9 cellular contexts compared by ENCODE assay signal in genomic region chr6:5083813-5084191, GRCh38. TPM values are rescaled to one million over a fixed set of nuclear protein-coding genes. Genes with fewer than 3 reads are reported as not detected.
A peak's percentile ranks its signal among the peaks of the same experiment; 100 is the strongest.
DNase-seq lines count a peak whose midpoint lies in the region; ATAC-seq and TF ChIP-seq lines count a peak whose summit lies in the region.
"Had no signal": no experiment of that assay in that cellular context is flagged by ENCODE, and none has a peak within 500 bp of the region (broad histone marks: within the 10 kb centered on the region; RNA-seq: fewer than 3 reads in every experiment).

No MANE protein-coding gene starts in this region.

- H3K4me3 ChIP-seq in neural progenitor cell (peak overlapping the region; percentile 57), left lung (no peak overlapping the region)

- H3K36me3 ChIP-seq in neural progenitor cell (no peaks in the 10 kb centered on the region), left lung (no peaks in the 10 kb centered on the region)

- no peak for ATAC-seq in stimulated activated naive CD8-positive, alpha-beta T cell treated with anti-CD3 and anti-CD28 coated beads, Interleukin-15, Interleukin-2, amounts not matched to agents 100 U/mL and 50 U/mL, for 24 hours
- ATAC-seq in GM19467 (IDR thresholded peaks at IDR 0.05; ENCODE audit: unreplicated experiment) (no peak), left lung (no peak)

- no peaks in the 10 kb centered on the region for H3K36me3 Mint-ChIP-seq in stimulated activated naive CD8-positive, alpha-beta T cell treated with anti-CD3 and anti-CD28 coated beads, Interleukin-15, Interleukin-2, amounts not matched to agents 100 ng/mL and 50 ng/mL, for 24 hours (ENCODE audit: low read depth)
- no peaks in the 10 kb centered on the region for H3K36me3 Mint-ChIP-seq in dendritic cell treated with granulocyte-macrophage colony-stimulating factor and Interleukin-4, amounts not matched to agents 40 ng/mL and 50 ng/mL, for 4 days (ENCODE audit: low read depth)
- no peaks in the 10 kb centered on the region for H3K36me3 Mint-ChIP-seq in neural progenitor cell

- H3K27me3 Mint-ChIP-seq in stimulated activated naive CD8-positive, alpha-beta T cell treated with anti-CD3 and anti-CD28 coated beads, Interleukin-15, Interleukin-2, amounts not matched to agents 100 ng/mL and 50 ng/mL, for 24 hours = peaks cover 45% of the 10 kb centered on the region
- peaks cover 39% of the 10 kb centered on the region for H3K27me3 Mint-ChIP-seq in dendritic cell treated with granulocyte-macrophage colony-stimulating factor and Interleukin-4, amounts not matched to agents 40 ng/mL and 50 ng/mL, for 4 days
- peaks cover 18% of the 10 kb centered on the region for H3K27me3 Mint-ChIP-seq in neural progenitor cell (ENCODE audit: insufficient read depth, low read depth)

- DNase-seq in stimulated activated naive CD8-positive, alpha-beta T cell treated with anti-CD3 and anti-CD28 coated beads, Interleukin-15, Interleukin-2, amounts not matched to agents 100 U/mL and 50 U/mL, for 24 hours = no peak
- DNase-seq in neural progenitor cell (ENCODE audit: low spot score) (no peak), left lung (no peak), SW480 (ENCODE audit: low spot score) (no peak)
- no peak for DNase-seq in stimulated activated CD4-positive, alpha-beta T cell treated with anti-CD3 and anti-CD28 coated beads, Interleukin-2, amount 100 ng/mL, for 48 hours
- DNase-seq: NCI-H146 had no signal

- H3K4me1 ChIP-seq in neural progenitor cell (peaks cover 20% of the 10 kb centered on the region), left lung (peaks cover 0 to 35% of the 10 kb centered on the region in 2 donors)

- no peaks in the 10 kb centered on the region for H3K9me3 Mint-ChIP-seq in stimulated activated naive CD8-positive, alpha-beta T cell treated with anti-CD3 and anti-CD28 coated beads, Interleukin-15, Interleukin-2, amounts not matched to agents 100 ng/mL and 50 ng/mL, for 24 hours
- H3K9me3 Mint-ChIP-seq in dendritic cell treated with granulocyte-macrophage colony-stimulating factor and Interleukin-4, amounts not matched to agents 40 ng/mL and 50 ng/mL, for 4 days = no peaks in the 10 kb centered on the region
- peaks cover 4% of the 10 kb centered on the region for H3K9me3 Mint-ChIP-seq in neural progenitor cell

- H3K79me2 ChIP-seq in neural progenitor cell (ENCODE audit: low read depth) = no peaks in the 10 kb centered on the region

- TF ChIP-seq CTCF in neural progenitor cell (IDR thresholded peaks at IDR 0.05) (no peak), left lung (IDR thresholded peaks at IDR 0.05) (no peak)

- peak overlapping the region; percentile 64 for H3K4me3 Mint-ChIP-seq in stimulated activated naive CD8-positive, alpha-beta T cell treated with anti-CD3 and anti-CD28 coated beads, Interleukin-15, Interleukin-2, amounts not matched to agents 100 ng/mL and 50 ng/mL, for 24 hours
- H3K4me3 Mint-ChIP-seq in dendritic cell treated with granulocyte-macrophage colony-stimulating factor and Interleukin-4, amounts not matched to agents 40 ng/mL and 50 ng/mL, for 4 days = peak overlapping the region; percentile 86
- peak overlapping the region; percentile 77 for H3K4me3 Mint-ChIP-seq in neural progenitor cell

- H2AFZ ChIP-seq in neural progenitor cell (replicated peaks) = no peak overlapping the region

- intact Hi-C loops in dendritic cell treated with granulocyte-macrophage colony-stimulating factor and Interleukin-4, amounts not matched to agents 40 ng/mL and 50 ng/mL, for 4 days (cut with micrococcal nuclease) = no loop called here
- intact Hi-C loops in left lung (cut with DNase I) = no loop called here

- H4K20me1 ChIP-seq in neural progenitor cell (ENCODE audit: low read depth) = peaks cover 5% of the 10 kb centered on the region

- H3K27me3 ChIP-seq in neural progenitor cell = peaks cover 77% of the 10 kb centered on the region
- peaks cover 15 to 60% of the 10 kb centered on the region in 2 donors for H3K27me3 ChIP-seq in left lung

- peak overlapping the region; percentile 85 for H3K4me2 ChIP-seq in neural progenitor cell

- H3K9ac ChIP-seq in neural progenitor cell = no peak overlapping the region

- no peaks in the 10 kb centered on the region for H3K9me3 ChIP-seq in neural progenitor cell (ENCODE audit: low read depth)
- no peaks in the 10 kb centered on the region for H3K9me3 ChIP-seq in left lung

- no peak overlapping the region for H3K27ac Mint-ChIP-seq in stimulated activated naive CD8-positive, alpha-beta T cell treated with anti-CD3 and anti-CD28 coated beads, Interleukin-15, Interleukin-2, amounts not matched to agents 100 ng/mL and 50 ng/mL, for 24 hours
- H3K27ac Mint-ChIP-seq in dendritic cell treated with granulocyte-macrophage colony-stimulating factor and Interleukin-4, amounts not matched to agents 40 ng/mL and 50 ng/mL, for 4 days = peak overlapping the region; percentile 88
- H3K27ac Mint-ChIP-seq in neural progenitor cell = no peak overlapping the region

- peaks cover 7% of the 10 kb centered on the region for H3F3A ChIP-seq in neural progenitor cell (ENCODE audit: low read depth)

- H3K4me1 Mint-ChIP-seq in stimulated activated naive CD8-positive, alpha-beta T cell treated with anti-CD3 and anti-CD28 coated beads, Interleukin-15, Interleukin-2, amounts not matched to agents 100 ng/mL and 50 ng/mL, for 24 hours (ENCODE audit: low read depth) = no peaks in the 10 kb centered on the region
- peaks cover 32% of the 10 kb centered on the region for H3K4me1 Mint-ChIP-seq in dendritic cell treated with granulocyte-macrophage colony-stimulating factor and Interleukin-4, amounts not matched to agents 40 ng/mL and 50 ng/mL, for 4 days (ENCODE audit: low read depth)
- peaks cover 18% of the 10 kb centered on the region for H3K4me1 Mint-ChIP-seq in neural progenitor cell

- H3K27ac ChIP-seq in neural progenitor cell (no peak overlapping the region), left lung (no peak overlapping the region)

RNA-seq across cellular contexts. Expression of gene PPP1R3G, which starts 1.3 kb away (rescaled TPM):
- 0.15 and 0.36 TPM in 2 replicates for total RNA-seq in neural progenitor cell (ENCODE audit: low replicate concordance)
- total RNA-seq in left lung = under 1 TPM; 0.17 to 0.26 TPM
